Comparison of ENCODE assay signal across 8 cellular contexts in the genomic region with DNA sequence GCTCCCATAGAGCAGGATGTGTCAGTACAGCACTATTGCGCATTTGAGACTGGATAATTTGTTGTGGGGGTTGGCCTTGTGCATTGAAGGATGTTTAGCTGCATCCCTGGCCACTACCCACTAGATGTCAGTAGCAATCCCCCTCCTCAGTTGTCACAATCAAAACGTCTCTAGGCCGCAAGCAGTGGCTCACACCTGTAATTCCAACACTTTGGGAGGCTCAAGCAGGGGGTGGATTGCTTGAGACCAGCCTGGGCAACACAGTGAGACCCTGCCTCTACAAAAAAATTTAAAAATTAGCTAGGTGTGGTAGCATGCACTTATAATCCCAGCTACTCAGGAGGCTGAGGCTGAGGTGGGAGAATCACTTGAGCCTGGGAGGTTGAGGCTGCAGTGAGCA. TPM values are rescaled to one million over a fixed set of nuclear protein-coding genes. Genes with fewer than 3 reads are reported as not detected.
DNase-seq lines count a peak whose midpoint lies in the region; ATAC-seq and TF ChIP-seq lines count a peak whose summit lies in the region.

No MANE protein-coding gene starts in this region.

- no peaks in the 10 kb centered on the region for H3K9me3 Mint-ChIP-seq in Calu3 (ENCODE audit: low read depth, unreplicated experiment)

- no peak overlapping the region for H3K4me3 Mint-ChIP-seq in Calu3 (ENCODE audit: low read depth, unreplicated experiment)

- H4K20me1 ChIP-seq in SK-N-SH (ENCODE audit: insufficient read depth): no peaks in the 10 kb centered on the region

- no peaks in the 10 kb centered on the region for H3F3A ChIP-seq in SK-N-SH (replicated peaks; ENCODE audit: insufficient read depth)

- H3K4me3 ChIP-seq in HFF-Myc (replicated peaks; ENCODE audit: low read depth, low read length): no peak overlapping the region
- no peak overlapping the region; a peak in 1 of 4 replicates for H3K4me3 ChIP-seq in SK-N-SH (ENCODE audit: low read depth in 2 of 2, low read length in 1 of 2)

- CTCF ChIA-PET in Calu3 (lab: Charles Lee) (interaction anchor here (0.8 kb wide), 2 partner anchors 19 to 76 kb away, joined by 5 to 9 read pairs; partner anchors contain the start of gene UBB), SK-N-SH (lab: Yijun Ruan, JAX) (interaction anchor here (0.8 to 3.1 kb wide), 11 partner anchors 9 to 46 kb away, joined by 3 to 12 read pairs (median 5); no protein-coding TSS in a partner anchor)

- TF ChIP-seq CTCF in Calu3 (IDR thresholded peaks at IDR 0.05; ENCODE audit: unreplicated experiment) (peak; percentile 28), HFF-Myc (IDR thresholded peaks at IDR 0.05; ENCODE audit: low read depth, low read length, missing control alignments) (peak; percentile 55), SK-N-SH (IDR thresholded peaks at IDR 0.05) (peak; percentile 61)

- no TSS peak for BruUV-seq in Calu3 (replicated peaks; lab: Mats Ljungman, UMichigan)

- H3K4me1 ChIP-seq in SK-N-SH (ENCODE audit: control insufficient read depth in 1 of 2, insufficient read depth in 2 of 2, low read depth in 1 of 2, low read length in 1 of 2): no peaks in the 10 kb centered on the region; a peak in 1 of 4 replicates

- H3K4me1 Mint-ChIP-seq in Calu3 (ENCODE audit: low read depth, unreplicated experiment): peaks cover 9% of the 10 kb centered on the region

- peak; percentile 54 for TF ChIP-seq RAD21 in SK-N-SH (IDR thresholded peaks at IDR 0.05; ENCODE audit: low read length)

- H2AFZ ChIP-seq in SK-N-SH (ENCODE audit: low read depth): no peak overlapping the region

- H3K27me3 Mint-ChIP-seq in Calu3 (ENCODE audit: unreplicated experiment): no peaks in the 10 kb centered on the region

- DNase-seq in Calu3: peak; percentile 15
- DNase-seq in HFF-Myc (ENCODE audit: extremely low read depth, low read depth): no peak
- peak; percentile 50 for DNase-seq in SK-N-SH
- DNase-seq in kidney tubule cell (ENCODE audit: low spot score): peak; percentile 17
- DNase-seq in GM03348 (ENCODE audit: low spot score): no peak

- H3K36me3 ChIP-seq in SK-N-SH (replicated peaks in 1 of 2; ENCODE audit: control insufficient read depth in 1 of 2, insufficient read depth in 2 of 2, low read length in 1 of 2): no peaks in the 10 kb centered on the region

- no peak overlapping the region for H3K27ac Mint-ChIP-seq in Calu3 (ENCODE audit: unreplicated experiment)

- TF ChIP-seq EP300 in SK-N-SH (IDR thresholded peaks at IDR 0.05; ENCODE audit: borderline replicate concordance in 1 of 2, low read depth in 1 of 2, low read length in 1 of 2): no peak

- H3K27ac ChIP-seq in SK-N-SH (ENCODE audit: low read depth in 2 of 2, low read length in 1 of 2): no peak overlapping the region

- no peaks in the 10 kb centered on the region for H3K9me2 ChIP-seq in SK-N-SH

- POLR2A ChIA-PET in SK-N-SH (lab: Yijun Ruan, JAX): no interaction called here

- H3K4me2 ChIP-seq in SK-N-SH: no peak overlapping the region

- no peak overlapping the region for H3K9ac ChIP-seq in SK-N-SH

- ATAC-seq in GM21360 (IDR thresholded peaks at IDR 0.05; ENCODE audit: unreplicated experiment): no peak
- ATAC-seq in HG02678 (IDR thresholded peaks at IDR 0.05; ENCODE audit: unreplicated experiment): no peak
- ATAC-seq in HG03460 (IDR thresholded peaks at IDR 0.05; ENCODE audit: unreplicated experiment): no peak

- no peaks in the 10 kb centered on the region for H3K27me3 ChIP-seq in SK-N-SH (ENCODE audit: insufficient read depth)

- H3K79me2 ChIP-seq in SK-N-SH (ENCODE audit: insufficient read depth): no peaks in the 10 kb centered on the region

- 89% methylated on average over 1 of the region's 3 CpGs for WGBS in SK-N-SH (ENCODE audit: low lambda C conversion rate)

- no peaks in the 10 kb centered on the region for H3K36me3 Mint-ChIP-seq in Calu3 (ENCODE audit: insufficient read depth, unreplicated experiment)

- H3K9me3 ChIP-seq in SK-N-SH: no peaks in the 10 kb centered on the region

- intact Hi-C loops in Calu3 (cut with micrococcal nuclease; ENCODE audit: unreplicated experiment): no loop called here

TF ChIP-seq in SK-N-SH, 30 proteins besides CTCF, POLR2A, EP300 and RAD21:
- TF ChIP-seq RFX5 (IDR thresholded peaks at IDR 0.05; ENCODE audit: low read length) (no peak), SMC3 (IDR thresholded peaks at IDR 0.05; ENCODE audit: low read depth, low read length) (peak; percentile 42)

RNA-seq across cellular contexts. Expression of gene CENPV, which starts 48.4 kb away (rescaled TPM):
- total RNA-seq in Calu3 (2022): 49.9 and 58.0 TPM in 2 replicates
- polyA plus RNA-seq in SK-N-SH (2012; rRNA removed): 92.3 and 97.7 TPM in 2 replicates
- polyA plus RNA-seq in SK-N-SH (2012; cell fraction: cytosol; rRNA removed): 90.2 and 92.4 TPM in 2 replicates
- 130 and 200 TPM in 2 replicates for polyA plus RNA-seq in SK-N-SH (2012; cell fraction: nucleus; rRNA removed)

Comparison
In these comparisons a context has a peak if more than half of its experiments do, and no peak if none do; other contexts are left out.
1. DNase-seq: peak in Calu3 (single experiment), SK-N-SH (single experiment) and kidney tubule cell (single experiment); none in HFF-Myc (single experiment) and GM03348 (single experiment).
2. Peak in every context shown above with its lines, with median percentiles within 50 percentile points of each other: CTCF ChIP-seq.